ENCODE assay signal across 8 cellular contexts in the genomic region with DNA sequence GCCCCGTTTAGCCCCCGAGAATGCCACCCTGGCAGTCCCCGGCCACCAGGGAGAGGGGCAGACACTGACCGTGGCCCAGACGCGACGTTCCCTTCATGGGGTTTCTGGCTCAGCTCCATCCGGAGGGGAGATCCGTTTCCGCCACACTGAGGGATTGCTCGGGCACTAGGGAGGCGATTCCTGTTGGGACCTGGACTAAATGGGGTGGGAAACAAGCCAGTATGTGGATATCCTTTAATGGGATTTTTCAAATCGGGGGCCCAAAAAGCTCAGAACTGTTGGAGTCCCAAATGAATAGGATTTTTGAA. TPM values are rescaled to one million over a fixed set of nuclear protein-coding genes. Genes with fewer than 3 reads are reported as not detected.
A peak's percentile ranks its signal among the peaks of the same experiment; 100 is the strongest.
DNase-seq lines count a peak whose midpoint lies in the region; ATAC-seq, FAIRE-seq and TF ChIP-seq lines count a peak whose summit lies in the region.
"Not testable (repeated sequence)": the region's sequence is repeated elsewhere in the genome, so short reads cannot be mapped to it uniquely, and the experiment has no call there.

No MANE protein-coding gene starts in this region.

- intact Hi-C loops in CD4-positive, alpha-beta T cell (cut with DNase I, micrococcal nuclease) = loop anchor here in 1 of 2 experiments (10.0 kb wide), 2 partner anchors 124 to 556 kb away; a partner anchor contains a TSS
- intact Hi-C loops in endothelial cell of umbilical vein (cut with micrococcal nuclease) = not testable (repeated sequence)

- not testable (repeated sequence) for TF ChIP-seq CTCF in CD4-positive, alpha-beta T cell (IDR thresholded peaks at IDR 0.05); SU-DHL-6 (IDR thresholded peaks at IDR 0.05; ENCODE audit: insufficient read depth, low read length, poor library complexity, severe bottlenecking); endothelial cell of umbilical vein (IDR thresholded peaks at IDR 0.05; ENCODE audit: extremely low read depth in 1 of 2, insufficient read depth in 1 of 2, low read depth in 1 of 2, low read length in 2 of 2); neural progenitor cell (IDR thresholded peaks at IDR 0.05)

- not testable (repeated sequence) for H3K27ac Mint-ChIP-seq in CD4-positive, alpha-beta T cell; activated naive CD8-positive, alpha-beta T cell treated with anti-CD3 and anti-CD28 coated beads, Interleukin-2, amount 50 U/mL, for 24 hours; neural progenitor cell
- peak overlapping the region in 3 of 6 donors; percentile 31 to 78 (median 62) for H3K27ac Mint-ChIP-seq in immature natural killer cell

- CTCF ChIA-PET in CD4-positive, alpha-beta T cell (lab: Charles Lee) = not testable (repeated sequence)
- CTCF ChIA-PET in endothelial cell of umbilical vein (lab: Charles Lee) = interaction anchor here (1.3 kb wide), 1 partner anchor 473 kb away, joined by 4 read pairs; no protein-coding TSS in a partner anchor

- not testable (repeated sequence) for H2AFZ ChIP-seq in SU-DHL-6 (ENCODE audit: low read depth, low read length, severe bottlenecking); endothelial cell of umbilical vein (ENCODE audit: low read depth, low read length); neural progenitor cell (replicated peaks)

- H3K4me3 Mint-ChIP-seq in CD4-positive, alpha-beta T cell = peak overlapping the region; percentile 69
- peak overlapping the region; percentile 61 for H3K4me3 Mint-ChIP-seq in activated naive CD8-positive, alpha-beta T cell treated with anti-CD3 and anti-CD28 coated beads, Interleukin-2, amount 50 U/mL, for 24 hours
- H3K4me3 Mint-ChIP-seq in immature natural killer cell (peak overlapping the region; percentile 40 to 81 (median 70)), neural progenitor cell (peak overlapping the region; percentile 80)

- DNase-seq in CD4-positive, alpha-beta T cell; activated naive CD8-positive, alpha-beta T cell treated with anti-CD3 and anti-CD28 coated beads, Interleukin-2, amount 50 U/mL, for 24 hours; endothelial cell of umbilical vein (ENCODE audit: low read depth, low spot score); neural progenitor cell (ENCODE audit: low spot score): not testable (repeated sequence)
- peak in 2 of 3 donors; percentile 9 to 11 for DNase-seq in immature natural killer cell

- H3K27ac ChIP-seq in CD4-positive, alpha-beta T cell (ENCODE audit: low read depth, low read length); SU-DHL-6 (ENCODE audit: low read depth, low read length); endothelial cell of umbilical vein (ENCODE audit: insufficient read depth, low read depth, low read length); neural progenitor cell; subcutaneous abdominal adipose tissue (ENCODE audit: low read depth, low read length): not testable (repeated sequence)

- H3K4me1 Mint-ChIP-seq in CD4-positive, alpha-beta T cell (ENCODE audit: low read depth); activated naive CD8-positive, alpha-beta T cell treated with anti-CD3 and anti-CD28 coated beads, Interleukin-2, amount 50 U/mL, for 24 hours; neural progenitor cell: not testable (repeated sequence)
- H3K4me1 Mint-ChIP-seq in immature natural killer cell = peaks cover 11 to 19% of the 10 kb centered on the region in 2 donors

- not testable (repeated sequence) for H3K9me1 ChIP-seq in endothelial cell of umbilical vein (replicated peaks; ENCODE audit: control insufficient read depth, extremely low read depth, insufficient read depth, low read length)

- H3K9ac ChIP-seq in SU-DHL-6 (ENCODE audit: low read length) (peak overlapping the region; percentile 67), subcutaneous abdominal adipose tissue (ENCODE audit: low read length in 5 of 5) (peak overlapping the region in 3 of 5 donors; percentile 45 to 79 (median 46))
- not testable (repeated sequence) for H3K9ac ChIP-seq in endothelial cell of umbilical vein (replicated peaks; ENCODE audit: extremely low read depth, insufficient read depth, low read length); neural progenitor cell

- not testable (repeated sequence) for H3K27me3 Mint-ChIP-seq in CD4-positive, alpha-beta T cell; activated naive CD8-positive, alpha-beta T cell treated with anti-CD3 and anti-CD28 coated beads, Interleukin-2, amount 50 U/mL, for 24 hours; immature natural killer cell (ENCODE audit: low read depth in 3 of 3); neural progenitor cell (ENCODE audit: insufficient read depth, low read depth)

- H3K36me3 ChIP-seq in SU-DHL-6 (ENCODE audit: low read length); endothelial cell of umbilical vein (ENCODE audit: control insufficient read depth in 2 of 2, extremely low read depth in 1 of 2, insufficient read depth in 2 of 2, low read length in 2 of 2); neural progenitor cell; subcutaneous abdominal adipose tissue (ENCODE audit: control insufficient read depth in 5 of 5, insufficient read depth in 5 of 5, low read length in 5 of 5): not testable (repeated sequence)

- peak overlapping the region; percentile 48 for H3K4me3 ChIP-seq in SU-DHL-6 (ENCODE audit: insufficient read depth, low read length, poor library complexity, severe bottlenecking)
- peak overlapping the region in 2 of 3 experiments; percentile 28 to 96 for H3K4me3 ChIP-seq in endothelial cell of umbilical vein (replicated peaks in 1 of 3; ENCODE audit: insufficient read depth in 1 of 3, low read depth in 1 of 3, low read length in 3 of 3)
- peak overlapping the region; percentile 88 for H3K4me3 ChIP-seq in neural progenitor cell
- H3K4me3 ChIP-seq in subcutaneous abdominal adipose tissue (ENCODE audit: low read depth in 1 of 5, low read length in 5 of 5) = peak overlapping the region; percentile 48 to 88 (median 75)

- not testable (repeated sequence) for TF ChIP-seq POLR2A in endothelial cell of umbilical vein (IDR thresholded peaks at IDR 0.05; ENCODE audit: low read depth, low read length)

- H3K4me1 ChIP-seq in endothelial cell of umbilical vein (ENCODE audit: control insufficient read depth, extremely low read depth, insufficient read depth, low read length); neural progenitor cell: not testable (repeated sequence)
- peaks cover 0 to 11% (median 7%) of the 10 kb centered on the region in 5 donors for H3K4me1 ChIP-seq in subcutaneous abdominal adipose tissue (ENCODE audit: control insufficient read depth in 5 of 5, insufficient read depth in 5 of 5, low read length in 5 of 5)

- H3K4me2 ChIP-seq in SU-DHL-6 (ENCODE audit: low read depth, low read length, poor library complexity, severe bottlenecking) (peak overlapping the region; percentile 49), endothelial cell of umbilical vein (ENCODE audit: insufficient read depth, low read length) (peak overlapping the region; percentile 36), neural progenitor cell (peak overlapping the region; percentile 90)

- POLR2A ChIA-PET in CD4-positive, alpha-beta T cell (lab: Charles Lee) = interaction anchor here (1.0 to 1.3 kb wide), 2 partner anchors 529 to 556 kb away, joined by 3 to 6 read pairs; a partner anchor contains a TSS
- POLR2A ChIA-PET in endothelial cell of umbilical vein (lab: Charles Lee) = not testable (repeated sequence)

- dilution Hi-C loops in endothelial cell of umbilical vein (cut with MboI; ENCODE audit: extremely low pct_ligation_motif_present, low sequenced_read_pairs) = not testable (repeated sequence)

- H3K36me3 Mint-ChIP-seq in CD4-positive, alpha-beta T cell (ENCODE audit: low read depth); activated naive CD8-positive, alpha-beta T cell treated with anti-CD3 and anti-CD28 coated beads, Interleukin-2, amount 50 U/mL, for 24 hours (ENCODE audit: low read depth); immature natural killer cell; neural progenitor cell: not testable (repeated sequence)

- not testable (repeated sequence) for H3K9me3 ChIP-seq in CD4-positive, alpha-beta T cell (ENCODE audit: control insufficient read depth, low read length); SU-DHL-6 (ENCODE audit: insufficient read depth, low read length); endothelial cell of umbilical vein (replicated peaks; ENCODE audit: control insufficient read depth, insufficient read depth, low read length); neural progenitor cell (ENCODE audit: low read depth); subcutaneous abdominal adipose tissue (ENCODE audit: control insufficient read depth in 5 of 5, low read length in 5 of 5)

- H3K9me3 Mint-ChIP-seq in CD4-positive, alpha-beta T cell; activated naive CD8-positive, alpha-beta T cell treated with anti-CD3 and anti-CD28 coated beads, Interleukin-2, amount 50 U/mL, for 24 hours; immature natural killer cell; neural progenitor cell: not testable (repeated sequence)

- peak; percentile 18 for FAIRE-seq in endothelial cell of umbilical vein (lab: Jason Lieb, UNC)

- not testable (repeated sequence) for H3K27me3 ChIP-seq in CD4-positive, alpha-beta T cell (ENCODE audit: control insufficient read depth, insufficient read depth, low read length); SU-DHL-6 (ENCODE audit: low read length); endothelial cell of umbilical vein (ENCODE audit: control insufficient read depth in 2 of 2, insufficient read depth in 2 of 2, low read length in 2 of 2); subcutaneous abdominal adipose tissue (ENCODE audit: control insufficient read depth in 5 of 5, insufficient read depth in 4 of 5, low read length in 5 of 5)
- peaks cover 11% of the 10 kb centered on the region for H3K27me3 ChIP-seq in neural progenitor cell

- H4K20me1 ChIP-seq in SU-DHL-6 (ENCODE audit: low read depth, low read length); endothelial cell of umbilical vein (replicated peaks; ENCODE audit: control insufficient read depth, extremely low read depth, insufficient read depth, low read length); neural progenitor cell (ENCODE audit: low read depth): not testable (repeated sequence)

- H3K79me2 ChIP-seq in SU-DHL-6 (ENCODE audit: insufficient read depth, low read length); endothelial cell of umbilical vein (ENCODE audit: control insufficient read depth, insufficient read depth, low read length); neural progenitor cell (ENCODE audit: low read depth): not testable (repeated sequence)

- ATAC-seq in CD4-positive, alpha-beta T cell (ENCODE audit: poor library complexity); activated naive CD8-positive, alpha-beta T cell treated with anti-CD3 and anti-CD28 coated beads, Interleukin-2, amount 50 U/mL, for 24 hours: not testable (repeated sequence)
- ATAC-seq in HG02943 (IDR thresholded peaks at IDR 0.05; ENCODE audit: low read depth, unreplicated experiment) = peak; percentile 24

- not testable (repeated sequence) for H3K9me2 ChIP-seq in SU-DHL-6 (replicated peaks; ENCODE audit: insufficient read depth, low read length)

- not testable (repeated sequence) for H3F3A ChIP-seq in SU-DHL-6 (ENCODE audit: insufficient read depth); neural progenitor cell (ENCODE audit: low read depth)

- not testable (repeated sequence) for BruUV-seq in endothelial cell of umbilical vein (replicated peaks; lab: Mats Ljungman, UMichigan)

RNA-seq across cellular contexts. Expression of a gene that starts 0.6 kb away (rescaled TPM):
- total RNA-seq in CD4-positive, alpha-beta T cell = 10 to 100 TPM; 44.8 to 50.9 TPM
- total RNA-seq in endothelial cell of umbilical vein = 45.1 and 50.1 TPM in 2 replicates
- polyA plus RNA-seq in endothelial cell of umbilical vein = 11.8 and 15.1 TPM in 2 replicates
- 20.4 and 22.9 TPM in 2 replicates for polyA plus RNA-seq in endothelial cell of umbilical vein (2011; cell fraction: cytosol; rRNA removed)
- 86.8 and 89.5 TPM in 2 replicates for polyA plus RNA-seq in endothelial cell of umbilical vein (2011; cell fraction: nucleus; rRNA removed)
- polyA plus RNA-seq in endothelial cell of umbilical vein (2012) = 33.6 and 40.6 TPM in 2 replicates
- 27.5 and 30.2 TPM in 2 replicates for polyA minus RNA-seq in endothelial cell of umbilical vein
- polyA minus RNA-seq in endothelial cell of umbilical vein (2011; cell fraction: cytosol; rRNA and poly(A)+ RNA removed) = 13.6 TPM
- 45.6 and 60.4 TPM in 2 replicates for polyA minus RNA-seq in endothelial cell of umbilical vein (2011; cell fraction: nucleus; rRNA and poly(A)+ RNA removed)
- polyA plus RNA-seq in immature natural killer cell = 10 to 100 TPM in 2 of 3 donors, 1 to 10 TPM in 1; 9.5 to 34.0 (median 15.1) TPM
- 17.7 and 17.9 TPM in 2 replicates for total RNA-seq in neural progenitor cell (ENCODE audit: low replicate concordance)

Comparison
In these comparisons a context has a peak if more than half of its experiments do, and no peak if none do; other contexts are left out.
1. H3K4me2 ChIP-seq: peak in every context shown above with its lines; median percentile 90 in neural progenitor cell; 49 in SU-DHL-6; 36 in endothelial cell of umbilical vein.